17 cellular contexts compared by ENCODE assay signal in genomic region chr3:42705962-42706585, GRCh38. TPM values are rescaled to one million over a fixed set of nuclear protein-coding genes. Genes with fewer than 3 reads are reported as not detected.
DNase-seq lines count a peak whose midpoint lies in the region; ATAC-seq and TF ChIP-seq lines count a peak whose summit lies in the region.
"Had no signal": no experiment of that assay in that cellular context is flagged by ENCODE, and none has a peak within 500 bp of the region (broad histone marks: within the 10 kb centered on the region; RNA-seq: fewer than 3 reads in every experiment).

No MANE protein-coding gene starts in this region.

- peak; percentile 63 for DNase-seq in Right ventricle myocardium superior
- no peak for DNase-seq in Right ventricle myocardium inferior (ENCODE audit: missing footprints)
- DNase-seq in dorsolateral prefrontal cortex, result peak in 5 of 10 donors; percentile 9 to 25 (median 21)
- peak; percentile 78 for DNase-seq in mesenteric fat pad (ENCODE audit: low spot score)
- DNase-seq in type B pancreatic cell (ENCODE audit: extremely low spot score, unreplicated experiment), result peak; percentile 47
- no peak for DNase-seq in activated CD8-positive, alpha-beta memory T cell treated with anti-CD3 and anti-CD28 coated beads, Interleukin-2, amount 50 U/mL, for 4 hours
- DNase-seq in cerebellar cortex (ENCODE audit: low spot score), result no peak
- DNase-seq: Caco-2, DMS53, NCI-H1048, NCI-H2227 treated with DMSO at 0.1 percent for 48 hours, NCI-H524 treated with DMSO at 0.1 percent for 48 hours, RPMI8226 had no signal

- no peak overlapping the region for H3K4me3 Mint-ChIP-seq in type B pancreatic cell

- H3K4me3 ChIP-seq in dorsolateral prefrontal cortex (no peak overlapping the region), gastroesophageal sphincter (no peak overlapping the region)

- H3K27me3 ChIP-seq in dorsolateral prefrontal cortex (no peaks in the 10 kb centered on the region), gastroesophageal sphincter (peaks cover 5% of the 10 kb centered on the region)

- H3K27me3 Mint-ChIP-seq in type B pancreatic cell, result peaks cover 9% of the 10 kb centered on the region

- H3K4me1 Mint-ChIP-seq in type B pancreatic cell (ENCODE audit: unreplicated experiment), result no peaks in the 10 kb centered on the region

- TF ChIP-seq EP300 in gastroesophageal sphincter (IDR thresholded peaks at IDR 0.05), result no peak

- WGBS in gastroesophageal sphincter (ENCODE audit: low coverage in 1 of 2), 2 donors, result 83% methylated on average over 4 of the region's 10 CpGs; no CpG with 5 or more reads in 1 of the 2 donors

- no peaks in the 10 kb centered on the region for H3K9me3 Mint-ChIP-seq in type B pancreatic cell

- H3K9me3 ChIP-seq in gastroesophageal sphincter, result no peaks in the 10 kb centered on the region
- H3K9me3 ChIP-seq: Caco-2 had no signal

- intact Hi-C loops in Right ventricle myocardium superior (cut with DNase I), result no loop called here
- intact Hi-C loops in Right ventricle myocardium inferior (cut with DNase I), result no loop called here
- intact Hi-C loops in dorsolateral prefrontal cortex (cut with DNase I), result no loop called here

- H3K27ac Mint-ChIP-seq in type B pancreatic cell, result no peak overlapping the region

- peak; percentile 14 for ATAC-seq in Right ventricle myocardium superior (ENCODE audit: poor library complexity)
- no peak for ATAC-seq in Right ventricle myocardium inferior
- ATAC-seq in gastroesophageal sphincter, result no peak
- ATAC-seq: HCT116 had no signal

- no peaks in the 10 kb centered on the region for H3K36me3 Mint-ChIP-seq in type B pancreatic cell

- no peaks in the 10 kb centered on the region for H3K36me3 ChIP-seq in gastroesophageal sphincter

- H3K4me1 ChIP-seq in gastroesophageal sphincter, result no peaks in the 10 kb centered on the region
- H3K4me1 ChIP-seq: Caco-2 had no signal

- H3K27ac ChIP-seq in dorsolateral prefrontal cortex, result peak overlapping the region in 40 of 59 donors; percentile 0 to 100 (median 97)
- H3K27ac ChIP-seq in gastroesophageal sphincter, result no peak overlapping the region

- TF ChIP-seq CTCF in dorsolateral prefrontal cortex (IDR thresholded peaks at IDR 0.05 in 54 of 56, conservative IDR thresholded peaks at IDR 0.05 in 2 of 56; ENCODE audit: low read depth in 1 of 56, partially characterized antibody in 56 of 56) (no peak), type B pancreatic cell (conservative IDR thresholded peaks at IDR 0.05) (no peak), gastroesophageal sphincter (IDR thresholded peaks at IDR 0.05) (no peak)

- TF ChIP-seq POLR2A in gastroesophageal sphincter (IDR thresholded peaks at IDR 0.05), result no peak

RNA-seq across cellular contexts. Expression of gene HHATL, which starts 3.5 kb away (rescaled TPM):
- 486 TPM for total RNA-seq in Right ventricle myocardium superior
- 440 TPM for total RNA-seq in Right ventricle myocardium inferior
- 100 to 1,000 TPM in 90 of 120 experiments, 10 to 100 TPM in 30; 39.4 to 400 (median 145) TPM for total RNA-seq in dorsolateral prefrontal cortex
- total RNA-seq in mesenteric fat pad, result 0.48 TPM
- total RNA-seq in type B pancreatic cell (ENCODE audit: low replicate concordance), result not detected in 2 replicates
- 1 to 10 TPM in 1 of 4 donors, under 1 TPM in 1, not detected in 2; 0.23 to 1.2 TPM for total RNA-seq in gastroesophageal sphincter
- total RNA-seq: A673, Caco-2, OCI-LY7 had no signal

RNA-seq across cellular contexts. Expression of gene KLHL40, which starts 20.7 kb away (rescaled TPM):
- 0.11 TPM for total RNA-seq in Right ventricle myocardium superior
- not detected for total RNA-seq in Right ventricle myocardium inferior
- under 1 TPM in 16 of 120 experiments, not detected in 104; 0.16 to 0.51 (median 0.24) TPM for total RNA-seq in dorsolateral prefrontal cortex
- not detected for total RNA-seq in mesenteric fat pad
- total RNA-seq in type B pancreatic cell (ENCODE audit: low replicate concordance), result 0.12 TPM in 1 of 2 replicates, not detected in the other
- total RNA-seq in gastroesophageal sphincter, result not detected
- total RNA-seq: A673, Caco-2, OCI-LY7 had no signal

RNA-seq across cellular contexts. Expression of gene ZBTB47, which starts 52.6 kb away (rescaled TPM):
- total RNA-seq in Right ventricle myocardium superior (82.3 TPM), Right ventricle myocardium inferior (80.2 TPM), dorsolateral prefrontal cortex (100 to 1,000 TPM in 3 of 120 experiments, 10 to 100 TPM in 117; 45.2 to 122 (median 62.1) TPM), mesenteric fat pad (58.2 TPM), type B pancreatic cell (ENCODE audit: low replicate concordance) (8.1 and 9.0 TPM in 2 replicates), gastroesophageal sphincter (100 to 1,000 TPM in 3 of 4 donors, 10 to 100 TPM in 1; 86.8 to 152 (median 110) TPM)

Comparison
In these comparisons a context has a peak if more than half of its experiments do, and no peak if none do; other contexts are left out.
1. DNase-seq: peak in Right ventricle myocardium superior (single experiment), mesenteric fat pad (single experiment) and type B pancreatic cell (single experiment); none in Right ventricle myocardium inferior (single experiment), activated CD8-positive, alpha-beta memory T cell treated with anti-CD3 and anti-CD28 coated beads, Interleukin-2, amount 50 U/mL, for 4 hours (single experiment) and cerebellar cortex (single experiment).
2. H3K27ac ChIP-seq: peak in dorsolateral prefrontal cortex (40 of 59); none in gastroesophageal sphincter (0 of 4).
3. RNA of gene HHATL, which starts 3.5 kb away (total RNA-seq): 486 TPM in Right ventricle myocardium superior (single experiment), 440 TPM in Right ventricle myocardium inferior (single experiment) and 39.4 to 400 TPM in dorsolateral prefrontal cortex; 0.48 TPM in mesenteric fat pad (single experiment), 0.23 to 1.2 TPM in gastroesophageal sphincter and not detected in type B pancreatic cell; every median in the first group is over 10 times any median in the second.